Comparison of ENCODE assay signal across 8 cellular contexts in genomic region chrX:48474127-48474526, GRCh38. TPM values are rescaled to one million over a fixed set of nuclear protein-coding genes. Genes with fewer than 3 reads are reported as not detected.
A peak's percentile ranks its signal among the peaks of the same experiment; 100 is the strongest.
DNase-seq lines count a peak whose midpoint lies in the region; ATAC-seq, FAIRE-seq and TF ChIP-seq lines count a peak whose summit lies in the region.
"Had no signal": no experiment of that assay in that cellular context is flagged by ENCODE, and none has a peak within 500 bp of the region (broad histone marks: within the 10 kb centered on the region; RNA-seq: fewer than 3 reads in every experiment).

No MANE protein-coding gene starts in this region.

- H2AFZ ChIP-seq in keratinocyte (ENCODE audit: control insufficient read depth, low read length), result no peak overlapping the region

- DNase-seq in DMS 273 (lab: John Stamatoyannopoulos, UW; ENCODE audit: unreplicated experiment) (peak; percentile 43), DMS 273 treated with DMSO at 0.1 percent for 48 hours (lab: John Stamatoyannopoulos, UW) (no peak), RKO (ENCODE audit: low spot score) (peak; percentile 46), keratinocyte (ENCODE audit: low read depth, low spot score) (no peak)
- DNase-seq: heart left ventricle, NCI-H1930 had no signal

- dilution Hi-C loops in keratinocyte (cut with MboI; ENCODE audit: extremely low pct_ligation_motif_present, low sequenced_read_pairs), result no loop called here

- no peak for ATAC-seq in HG03095 (IDR thresholded peaks at IDR 0.05; ENCODE audit: unreplicated experiment)
- no peak for ATAC-seq in HG03097 (IDR thresholded peaks at IDR 0.05; ENCODE audit: low FRiP score, unreplicated experiment)
- ATAC-seq: heart left ventricle had no signal

- no peaks in the 10 kb centered on the region for H4K20me1 ChIP-seq in keratinocyte (ENCODE audit: control insufficient read depth, extremely low read depth, insufficient read depth, low read length)

- H3K9me3 ChIP-seq in keratinocyte (ENCODE audit: control insufficient read depth, low read depth, low read length), result no peaks in the 10 kb centered on the region
- H3K9me3 ChIP-seq: heart left ventricle had no signal

- peak in 2 of 3 experiments; percentile 15 to 41 for TF ChIP-seq CTCF in keratinocyte (optimal IDR thresholded peaks at IDR 0.05 in 1 of 3, IDR thresholded peaks at IDR 0.05 in 1 of 3, conservative IDR thresholded peaks at IDR 0.05 in 1 of 3; ENCODE audit: extremely low read depth in 1 of 3, insufficient read depth in 2 of 3, low read length in 3 of 3)

- H3K4me3 ChIP-seq in keratinocyte (ENCODE audit: control insufficient read depth in 2 of 3, extremely low read depth in 1 of 3, insufficient read depth in 2 of 3, low read depth in 1 of 3, low read length in 3 of 3), result no peak overlapping the region
- H3K4me3 ChIP-seq: heart left ventricle had no signal

- peak overlapping the region; percentile 15 for H3K9ac ChIP-seq in keratinocyte (ENCODE audit: control insufficient read depth, extremely low read depth, insufficient read depth, low read length)

- peak overlapping the region; percentile 16 for H3K4me2 ChIP-seq in keratinocyte (ENCODE audit: control insufficient read depth, extremely low read depth, insufficient read depth, low read depth, low read length)

- FAIRE-seq in keratinocyte (lab: Jason Lieb, UNC), result no peak

- no peak overlapping the region for H3K27ac ChIP-seq in keratinocyte (ENCODE audit: control insufficient read depth, insufficient read depth, low read length)
- H3K27ac ChIP-seq: heart left ventricle had no signal

- H3K27me3 ChIP-seq in keratinocyte (ENCODE audit: control insufficient read depth, extremely low read depth, insufficient read depth, low read length), result no peaks in the 10 kb centered on the region

- peaks cover 0 to 3% of the 10 kb centered on the region in 2 experiments for H3K36me3 ChIP-seq in keratinocyte (ENCODE audit: control insufficient read depth in 2 of 2, extremely low read depth in 1 of 2, insufficient read depth in 2 of 2, low read length in 2 of 2)
- H3K36me3 ChIP-seq: heart left ventricle had no signal

- H3K79me2 ChIP-seq in keratinocyte (ENCODE audit: control insufficient read depth, insufficient read depth, low read length), result peaks cover 32% of the 10 kb centered on the region

- H3K9me1 ChIP-seq in keratinocyte (ENCODE audit: control insufficient read depth, extremely low read depth, insufficient read depth, low read length), result no peaks in the 10 kb centered on the region

- peaks cover 17% of the 10 kb centered on the region for H3K4me1 ChIP-seq in keratinocyte (ENCODE audit: control insufficient read depth, extremely low read depth, insufficient read depth, low read length)

RNA-seq across cellular contexts. Expression of gene FTSJ1, which starts 1.9 kb away (rescaled TPM):
- polyA plus RNA-seq in keratinocyte, result 60.6 to 93.4 TPM (median 62.7 TPM) in 3 replicates
- 23.6 TPM for polyA plus RNA-seq in keratinocyte (2011; ENCODE audit: low read depth)
- polyA plus RNA-seq in keratinocyte (2011; cell fraction: cytosol; rRNA removed), result 66.6 and 70.9 TPM in 2 replicates
- polyA plus RNA-seq in keratinocyte (2011; cell fraction: nucleus; rRNA removed), result 100 and 105 TPM in 2 replicates
- 48.1 and 100.0 TPM in 2 replicates for polyA plus RNA-seq in keratinocyte (2012; ENCODE audit: low replicate concordance)
- 49.7 to 131 TPM (median 62.3 TPM) in 3 replicates for polyA minus RNA-seq in keratinocyte
- polyA minus RNA-seq in keratinocyte (2011; cell fraction: cytosol; rRNA and poly(A)+ RNA removed), result 51.6 TPM
- 30.8 and 31.5 TPM in 2 replicates for polyA minus RNA-seq in keratinocyte (2011; cell fraction: nucleus; rRNA and poly(A)+ RNA removed)

RNA-seq across cellular contexts. Expression of gene SLC38A5, which starts 4.1 kb away (rescaled TPM):
- 199 to 339 TPM (median 316 TPM) in 3 replicates for polyA plus RNA-seq in keratinocyte
- polyA plus RNA-seq in keratinocyte (2011; ENCODE audit: low read depth), result 26.1 TPM
- polyA plus RNA-seq in keratinocyte (2011; cell fraction: cytosol; rRNA removed), result 164 and 221 TPM in 2 replicates
- 409 and 483 TPM in 2 replicates for polyA plus RNA-seq in keratinocyte (2011; cell fraction: nucleus; rRNA removed)
- 162 and 248 TPM in 2 replicates for polyA plus RNA-seq in keratinocyte (2012; ENCODE audit: low replicate concordance)
- polyA minus RNA-seq in keratinocyte, result 359 to 676 TPM (median 535 TPM) in 3 replicates
- 341 TPM for polyA minus RNA-seq in keratinocyte (2011; cell fraction: cytosol; rRNA and poly(A)+ RNA removed)
- polyA minus RNA-seq in keratinocyte (2011; cell fraction: nucleus; rRNA and poly(A)+ RNA removed), result 236 and 272 TPM in 2 replicates

RNA-seq across cellular contexts. Expression of gene PORCN, which starts 34.7 kb away (rescaled TPM):
- 52.2 to 78.4 TPM (median 69.3 TPM) in 3 replicates for polyA plus RNA-seq in keratinocyte
- polyA plus RNA-seq in keratinocyte (2011; ENCODE audit: low read depth), result 5.2 TPM
- 53.0 and 92.1 TPM in 2 replicates for polyA plus RNA-seq in keratinocyte (2011; cell fraction: cytosol; rRNA removed)
- polyA plus RNA-seq in keratinocyte (2011; cell fraction: nucleus; rRNA removed), result 110 and 141 TPM in 2 replicates
- 33.1 and 77.2 TPM in 2 replicates for polyA plus RNA-seq in keratinocyte (2012; ENCODE audit: low replicate concordance)
- polyA minus RNA-seq in keratinocyte, result 84.1 to 260 TPM (median 90.0 TPM) in 3 replicates
- 109 TPM for polyA minus RNA-seq in keratinocyte (2011; cell fraction: cytosol; rRNA and poly(A)+ RNA removed)
- 55.9 and 76.4 TPM in 2 replicates for polyA minus RNA-seq in keratinocyte (2011; cell fraction: nucleus; rRNA and poly(A)+ RNA removed)

RNA-seq across cellular contexts. Expression of gene EBP, which starts 47.5 kb away (rescaled TPM):
- 157 to 285 TPM (median 194 TPM) in 3 replicates for polyA plus RNA-seq in keratinocyte
- polyA plus RNA-seq in keratinocyte (2011; ENCODE audit: low read depth), result 30.6 TPM
- 89.5 and 123 TPM in 2 replicates for polyA plus RNA-seq in keratinocyte (2011; cell fraction: cytosol; rRNA removed)
- polyA plus RNA-seq in keratinocyte (2011; cell fraction: nucleus; rRNA removed), result 173 and 180 TPM in 2 replicates
- polyA plus RNA-seq in keratinocyte (2012; ENCODE audit: low replicate concordance), result 87.8 and 273 TPM in 2 replicates
- polyA minus RNA-seq in keratinocyte, result 265 to 582 TPM (median 337 TPM) in 3 replicates
- polyA minus RNA-seq in keratinocyte (2011; cell fraction: cytosol; rRNA and poly(A)+ RNA removed), result 143 TPM
- polyA minus RNA-seq in keratinocyte (2011; cell fraction: nucleus; rRNA and poly(A)+ RNA removed), result 55.9 and 60.6 TPM in 2 replicates

Comparison
In these comparisons a context has a peak if more than half of its experiments do, and no peak if none do; other contexts are left out.
1. DNase-seq: peak in DMS 273 (single experiment) and RKO (single experiment); none in DMS 273 treated with DMSO at 0.1 percent for 48 hours (single experiment) and keratinocyte (single experiment).